Comparison of ENCODE assay signal across 9 cellular contexts in genomic region chr16:55543470-55543869, GRCh38. TPM values are rescaled to one million over a fixed set of nuclear protein-coding genes. Genes with fewer than 3 reads are reported as not detected.
DNase-seq lines count a peak whose midpoint lies in the region; ATAC-seq and TF ChIP-seq lines count a peak whose summit lies in the region.
"Had no signal": no experiment of that assay in that cellular context is flagged by ENCODE, and none has a peak within 500 bp of the region (broad histone marks: within the 10 kb centered on the region; RNA-seq: fewer than 3 reads in every experiment).

No MANE protein-coding gene starts in this region.

- H3K9me2 ChIP-seq in PC-9 (ENCODE audit: insufficient read depth), result no peaks in the 10 kb centered on the region

- H3K79me2 ChIP-seq in PC-9 (ENCODE audit: low read depth), result no peaks in the 10 kb centered on the region

- DNase-seq in GM03348 (ENCODE audit: low spot score) (peak; percentile 23), PC-9 (peak in 1 of 2 experiments; percentile 47), fibroblast of peridontal ligament (ENCODE audit: extremely low read depth) (peak; percentile 78), progenitor cell of endocrine pancreas (ENCODE audit: low spot score, unreplicated experiment) (no peak), NCI-H69 (lab: John Stamatoyannopoulos, UW) (no peak), KG1 (lab: John Stamatoyannopoulos, UW) (no peak)
- DNase-seq in activated T-helper 1 cell treated with anti-CD3 and anti-CD28 coated beads, Interleukin-12 subunit alpha, Interleukin-12 subunit beta, Interleukin-2, Interleukin-4 antibody, amounts not matched to agents 30 ng/mL and 10 ng/mL and 1 ng/mL, durations not matched to agents 14 hours and 24 hours and 36 hours (ENCODE audit: low spot score), result no peak
- DNase-seq: activated CD4-positive, alpha-beta T cell treated with anti-CD3 and anti-CD28 coated beads, Interleukin-2, amount 50 U/mL, for 48 hours had no signal

- no peak overlapping the region for H3K27ac ChIP-seq in PC-9

- no peak overlapping the region for H3K4me3 ChIP-seq in PC-9

- H3K4me3 Mint-ChIP-seq in progenitor cell of endocrine pancreas (ENCODE audit: low read depth), result no peak overlapping the region
- no peak overlapping the region for H3K4me3 Mint-ChIP-seq in activated T-helper 1 cell treated with anti-CD3 and anti-CD28 coated beads, Interleukin-12 subunit alpha, Interleukin-12 subunit beta, Interleukin-2, Interleukin-4 antibody, amounts not matched to agents 30 ng/mL and 10 ng/mL and 1 ng/mL, durations not matched to agents 14 hours and 24 hours and 36 hours

- H4K20me1 ChIP-seq in PC-9 (ENCODE audit: insufficient read depth), result no peaks in the 10 kb centered on the region

- H3K4me1 Mint-ChIP-seq in progenitor cell of endocrine pancreas (ENCODE audit: low read depth), result no peaks in the 10 kb centered on the region
- H3K4me1 Mint-ChIP-seq in activated T-helper 1 cell treated with anti-CD3 and anti-CD28 coated beads, Interleukin-12 subunit alpha, Interleukin-12 subunit beta, Interleukin-2, Interleukin-4 antibody, amounts not matched to agents 30 ng/mL and 10 ng/mL and 1 ng/mL, durations not matched to agents 14 hours and 24 hours and 36 hours (ENCODE audit: low read depth), result no peaks in the 10 kb centered on the region

- no peaks in the 10 kb centered on the region for H3K27me3 Mint-ChIP-seq in progenitor cell of endocrine pancreas
- H3K27me3 Mint-ChIP-seq in activated T-helper 1 cell treated with anti-CD3 and anti-CD28 coated beads, Interleukin-12 subunit alpha, Interleukin-12 subunit beta, Interleukin-2, Interleukin-4 antibody, amounts not matched to agents 30 ng/mL and 10 ng/mL and 1 ng/mL, durations not matched to agents 14 hours and 24 hours and 36 hours (ENCODE audit: insufficient read depth), result no peaks in the 10 kb centered on the region

- no peaks in the 10 kb centered on the region for H3K9me3 ChIP-seq in PC-9 (ENCODE audit: insufficient read depth, low read depth)

- H3K36me3 ChIP-seq in PC-9 (ENCODE audit: low read depth), result 0 out of 2 replicates have a peak, but pooled peaks cover 3% of the 10 kb centered on the region

- no peak overlapping the region for H3K4me2 ChIP-seq in PC-9

- POLR2A ChIA-PET in PC-9 (lab: Charles Lee; ENCODE audit: unreplicated experiment), result no interaction called here

- H3K36me3 Mint-ChIP-seq in progenitor cell of endocrine pancreas (ENCODE audit: insufficient read depth), result no peaks in the 10 kb centered on the region
- H3K36me3 Mint-ChIP-seq in activated T-helper 1 cell treated with anti-CD3 and anti-CD28 coated beads, Interleukin-12 subunit alpha, Interleukin-12 subunit beta, Interleukin-2, Interleukin-4 antibody, amounts not matched to agents 30 ng/mL and 10 ng/mL and 1 ng/mL, durations not matched to agents 14 hours and 24 hours and 36 hours (ENCODE audit: low read depth), result no peaks in the 10 kb centered on the region

- H3K4me1 ChIP-seq in PC-9 (replicated peaks; ENCODE audit: insufficient read depth), result peaks cover 10% of the 10 kb centered on the region; the same call in 1 of the 2 replicates

- peak; percentile 74 for TF ChIP-seq CTCF in PC-9 (conservative IDR thresholded peaks at IDR 0.05)
- peak; percentile 41 for TF ChIP-seq CTCF in progenitor cell of endocrine pancreas (IDR thresholded peaks at IDR 0.05; ENCODE audit: unreplicated experiment)

- H3K27ac Mint-ChIP-seq in progenitor cell of endocrine pancreas, result no peak overlapping the region
- H3K27ac Mint-ChIP-seq in activated T-helper 1 cell treated with anti-CD3 and anti-CD28 coated beads, Interleukin-12 subunit alpha, Interleukin-12 subunit beta, Interleukin-2, Interleukin-4 antibody, amounts not matched to agents 30 ng/mL and 10 ng/mL and 1 ng/mL, durations not matched to agents 14 hours and 24 hours and 36 hours, result no peak overlapping the region

- CTCF ChIA-PET in PC-9 (lab: Charles Lee), result interaction anchor here (2.1 kb wide), 1 partner anchor 79 kb away, joined by 8 read pairs; no protein-coding TSS in a partner anchor

- no peaks in the 10 kb centered on the region for H3K9me3 Mint-ChIP-seq in progenitor cell of endocrine pancreas (ENCODE audit: low read depth)
- no peaks in the 10 kb centered on the region for H3K9me3 Mint-ChIP-seq in activated T-helper 1 cell treated with anti-CD3 and anti-CD28 coated beads, Interleukin-12 subunit alpha, Interleukin-12 subunit beta, Interleukin-2, Interleukin-4 antibody, amounts not matched to agents 30 ng/mL and 10 ng/mL and 1 ng/mL, durations not matched to agents 14 hours and 24 hours and 36 hours

- intact Hi-C loops in PC-9 (cut with micrococcal nuclease; ENCODE audit: unreplicated experiment), result loop anchor here (1.0 to 2.0 kb wide), 2 partner anchors 49 to 78 kb away; no protein-coding TSS in a partner anchor
- intact Hi-C loops in activated T-helper 1 cell treated with anti-CD3 and anti-CD28 coated beads, Interleukin-12 subunit alpha, Interleukin-12 subunit beta, Interleukin-2, Interleukin-4 antibody, amounts not matched to agents 30 ng/mL and 10 ng/mL and 1 ng/mL, durations not matched to agents 14 hours and 24 hours and 36 hours (cut with micrococcal nuclease), result loop anchor here (1.0 to 10.0 kb wide), 3 partner anchors 78 to 301 kb away; no protein-coding TSS in a partner anchor

- no peak for ATAC-seq in HG03159 (IDR thresholded peaks at IDR 0.05; ENCODE audit: unreplicated experiment)

- no peak overlapping the region for H2AFZ ChIP-seq in PC-9

- H3K27me3 ChIP-seq in PC-9 (ENCODE audit: insufficient read depth, low read depth), result no peaks in the 10 kb centered on the region

- H3F3A ChIP-seq in PC-9 (ENCODE audit: insufficient read depth, low read depth), result peaks cover 7% of the 10 kb centered on the region; the same call in 1 of the 2 replicates

- BruUV-seq in PC-9 (replicated peaks; lab: Mats Ljungman, UMichigan), result no TSS peak

RNA-seq across cellular contexts. Expression of gene CAPNS2, which starts 23.0 kb away (rescaled TPM):
- 1.8 and 2.1 TPM in 2 replicates for total RNA-seq in PC-9 (2021)
- total RNA-seq in progenitor cell of endocrine pancreas, result not detected in 2 replicates
- total RNA-seq in activated T-helper 1 cell treated with anti-CD3 and anti-CD28 coated beads, Interleukin-12 subunit alpha, Interleukin-12 subunit beta, Interleukin-2, Interleukin-4 antibody, amounts not matched to agents 30 ng/mL and 10 ng/mL and 1 ng/mL, durations not matched to agents 14 hours and 24 hours and 36 hours, result not detected in 2 replicates

RNA-seq across cellular contexts. Expression of gene LPCAT2, which starts 34.6 kb away (rescaled TPM):
- 87.7 and 92.6 TPM in 2 replicates for total RNA-seq in PC-9 (2021)
- 3.2 and 5.1 TPM in 2 replicates for total RNA-seq in progenitor cell of endocrine pancreas
- 1.5 and 2.2 TPM in 2 replicates for total RNA-seq in activated T-helper 1 cell treated with anti-CD3 and anti-CD28 coated beads, Interleukin-12 subunit alpha, Interleukin-12 subunit beta, Interleukin-2, Interleukin-4 antibody, amounts not matched to agents 30 ng/mL and 10 ng/mL and 1 ng/mL, durations not matched to agents 14 hours and 24 hours and 36 hours

Comparison
In these comparisons a context has a peak if more than half of its experiments do, and no peak if none do; other contexts are left out.
1. DNase-seq: peak in GM03348 (single experiment) and fibroblast of peridontal ligament (single experiment); none in progenitor cell of endocrine pancreas (single experiment), NCI-H69 (single experiment), activated T-helper 1 cell treated with anti-CD3 and anti-CD28 coated beads, Interleukin-12 subunit alpha, Interleukin-12 subunit beta, Interleukin-2, Interleukin-4 antibody, amounts not matched to agents 30 ng/mL and 10 ng/mL and 1 ng/mL, durations not matched to agents 14 hours and 24 hours and 36 hours (single experiment) and KG1 (single experiment).
2. RNA of gene LPCAT2, which starts 34.6 kb away (total RNA-seq): 87.7 to 92.6 TPM in PC-9; 3.2 to 5.1 TPM in progenitor cell of endocrine pancreas and 1.5 to 2.2 TPM in activated T-helper 1 cell treated with anti-CD3 and anti-CD28 coated beads, Interleukin-12 subunit alpha, Interleukin-12 subunit beta, Interleukin-2, Interleukin-4 antibody, amounts not matched to agents 30 ng/mL and 10 ng/mL and 1 ng/mL, durations not matched to agents 14 hours and 24 hours and 36 hours; every median in the first group is over 10 times any median in the second.